Comparison of ENCODE assay signal across 8 cellular contexts in genomic region chr11:65615950-65616574, GRCh38. TPM values are rescaled to one million over a fixed set of nuclear protein-coding genes. Genes with fewer than 3 reads are reported as not detected.
DNase-seq lines count a peak whose midpoint lies in the region; ATAC-seq and TF ChIP-seq lines count a peak whose summit lies in the region.

No MANE protein-coding gene starts in this region.

- H3K9me3 ChIP-seq in ES-I3 (ENCODE audit: control insufficient read depth, insufficient read depth, low read length) (no peaks in the 10 kb centered on the region), stomach (no peaks in the 10 kb centered on the region)

- peaks cover 22% of the 10 kb centered on the region for H3K36me3 Mint-ChIP-seq in MCF 10A (ENCODE audit: insufficient read depth, unreplicated experiment)

- no peak for TF ChIP-seq POLR2A in stomach (IDR thresholded peaks at IDR 0.05)

- H3K4me3 Mint-ChIP-seq in MCF 10A (ENCODE audit: unreplicated experiment), result peak overlapping the region; percentile 91

- peaks cover 8% of the 10 kb centered on the region; the same call in 1 of the 2 replicates for H3K36me3 ChIP-seq in ES-I3 (ENCODE audit: insufficient read depth, low read length)
- peaks cover 35 to 60% (median 52%) of the 10 kb centered on the region in 4 donors for H3K36me3 ChIP-seq in stomach

- peak; percentile 53 for DNase-seq in NCI-H226
- DNase-seq in MCF 10A (ENCODE audit: unreplicated experiment), result no peak
- DNase-seq in stomach, result peak; percentile 37
- no peak for DNase-seq in SW480 (ENCODE audit: low spot score)

- peak overlapping the region; percentile 98 for H3K27ac ChIP-seq in layer of hippocampus (ENCODE audit: low read depth, low read length)
- H3K27ac ChIP-seq in stomach, result peak overlapping the region; percentile 93 to 99 (median 95)

- H3K27me3 ChIP-seq in layer of hippocampus (ENCODE audit: control insufficient read depth, insufficient read depth, low read length), result no peaks in the 10 kb centered on the region
- no peaks in the 10 kb centered on the region for H3K27me3 ChIP-seq in stomach

- BruUV-seq in MCF 10A (replicated peaks; lab: Mats Ljungman, UMichigan), result no TSS peak

- intact Hi-C loops in MCF 10A (cut with micrococcal nuclease), result loop anchor here (1.0 to 5.0 kb wide), 2 partner anchors 36 to 39 kb away; no protein-coding TSS in a partner anchor
- intact Hi-C loops in stomach (cut with DNase I; ENCODE audit: low total_unique reads), result no loop called here

- H3K9me3 Mint-ChIP-seq in MCF 10A (ENCODE audit: unreplicated experiment), result no peaks in the 10 kb centered on the region

- ATAC-seq in GM21723 (IDR thresholded peaks at IDR 0.05; ENCODE audit: unreplicated experiment) (peak; percentile 1), HG03571 (IDR thresholded peaks at IDR 0.05; ENCODE audit: unreplicated experiment) (no peak)

- H3K4me1 ChIP-seq in ES-I3 (ENCODE audit: insufficient read depth, low read length) (peaks cover 12% of the 10 kb centered on the region; the same call in 1 of the 2 replicates), stomach (peaks cover 40 to 61% (median 46%) of the 10 kb centered on the region in 4 donors)

- POLR2A ChIA-PET in MCF 10A (lab: Yijun Ruan, JAX), result interaction anchor here (0.6 to 6.9 kb wide), 28 partner anchors 17 to 1967 kb away, joined by 3 to 103 read pairs (median 5); partner anchors contain the start of genes CFL1, EHBP1L1, FAM89B and FIBP

- WGBS in stomach, 5 donors, result 0 to 3% (median 1%) methylated on average over 8 to 50 of the region's 50 CpGs

- H3K27ac Mint-ChIP-seq in MCF 10A (ENCODE audit: low read depth, unreplicated experiment), result peak overlapping the region; percentile 91

- peaks cover 20% of the 10 kb centered on the region for H3K4me1 Mint-ChIP-seq in MCF 10A (ENCODE audit: insufficient read depth, unreplicated experiment)

- no peak for TF ChIP-seq CTCF in MCF 10A (IDR thresholded peaks at IDR 0.05; ENCODE audit: unreplicated experiment)
- TF ChIP-seq CTCF in stomach (IDR thresholded peaks at IDR 0.05), result no peak

- peak overlapping the region; percentile 68 for H3K9ac ChIP-seq in ES-I3 (ENCODE audit: low read depth, low read length)

- H3K4me3 ChIP-seq in stomach, result peak overlapping the region; percentile 79 to 98 (median 98)

- H3K27me3 Mint-ChIP-seq in MCF 10A (ENCODE audit: insufficient read depth, unreplicated experiment), result no peaks in the 10 kb centered on the region

- TF ChIP-seq EP300 in stomach (IDR thresholded peaks at IDR 0.05), result no peak

- CTCF ChIA-PET in MCF 10A (lab: Yijun Ruan, JAX), result interaction anchor here (0.6 to 2.0 kb wide), 6 partner anchors 12 to 75 kb away, joined by 3 to 11 read pairs (median 4); partner anchors contain the start of genes FAM89B and SIPA1

RNA-seq across cellular contexts. Expression of gene PCNX3, which starts 0.5 kb away (rescaled TPM):
- total RNA-seq in MCF 10A (2022) (40.9 and 45.8 TPM in 2 replicates), stomach (10 to 100 TPM in 4 of 5 donors, 1 to 10 TPM in 1; 9.7 to 76.2 (median 40.3) TPM)
- 10 to 100 TPM in 1 of 3 donors, 1 to 10 TPM in 2; 4.6 to 11.0 (median 6.8) TPM for polyA plus RNA-seq in stomach

RNA-seq across cellular contexts. Expression of gene MAP3K11, which starts 2.0 kb away (rescaled TPM):
- 35.2 and 39.7 TPM in 2 replicates for total RNA-seq in MCF 10A (2022)
- total RNA-seq in stomach, result 100 to 1,000 TPM in 1 of 5 donors, 10 to 100 TPM in 4; 37.6 to 118 (median 63.6) TPM
- 10 to 100 TPM; 31.0 to 62.9 (median 44.8) TPM for polyA plus RNA-seq in stomach

RNA-seq across cellular contexts. Expression of gene KCNK7, which starts 20.5 kb away (rescaled TPM):
- total RNA-seq in MCF 10A (2022) (0.25 TPM in 1 of 2 replicates, not detected in the other), stomach (1 to 10 TPM in 1 of 5 donors, under 1 TPM in 1, not detected in 3; 0.58 to 2.6 TPM)
- polyA plus RNA-seq in stomach, result 1 to 10 TPM in 2 of 3 donors, not detected in 1; 3.5 to 5.8 TPM

RNA-seq across cellular contexts. Expression of gene SIPA1, which starts 21.8 kb away (rescaled TPM):
- total RNA-seq in MCF 10A (2022) (4.9 TPM in 2 replicates), stomach (10 to 100 TPM; 13.2 to 47.5 (median 33.8) TPM)
- polyA plus RNA-seq in stomach, result 10 to 100 TPM; 59.9 to 80.4 (median 67.6) TPM

RNA-seq across cellular contexts. Expression of gene EHBP1L1, which starts 40.2 kb away (rescaled TPM):
- 31.3 and 40.6 TPM in 2 replicates for total RNA-seq in MCF 10A (2022)
- total RNA-seq in stomach, result 100 to 1,000 TPM in 4 of 5 donors, 10 to 100 TPM in 1; 43.0 to 200 (median 126) TPM
- polyA plus RNA-seq in stomach, result 10 to 100 TPM; 28.0 to 67.6 (median 49.2) TPM

Comparison
In these comparisons a context has a peak if more than half of its experiments do, and no peak if none do; other contexts are left out.
1. DNase-seq: peak in NCI-H226 (single experiment) and stomach (single experiment); none in MCF 10A (single experiment) and SW480 (single experiment).